ENCODE assay signal across 18 cellular contexts in the genomic region with DNA sequence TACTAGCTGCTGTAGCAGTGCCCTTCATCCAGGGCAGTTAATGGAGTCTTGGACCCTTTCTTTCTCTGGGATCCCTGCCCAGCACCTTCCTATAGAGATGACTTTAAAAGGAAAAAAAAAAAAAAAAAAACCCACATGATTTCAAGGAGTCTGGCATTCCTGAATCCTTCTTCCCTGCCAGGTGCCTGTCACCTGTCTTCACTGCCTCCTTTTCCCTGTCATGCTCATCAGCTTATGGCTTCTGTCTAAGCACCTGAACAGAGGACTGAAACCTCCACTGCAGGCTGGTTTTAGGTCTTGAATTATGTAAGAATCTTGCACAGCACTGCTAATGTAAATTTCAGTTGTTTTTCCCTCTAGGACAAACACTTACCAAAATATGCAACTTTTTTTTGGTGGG. TPM values are rescaled to one million over a fixed set of nuclear protein-coding genes. Genes with fewer than 3 reads are reported as not detected.
DNase-seq lines count a peak whose midpoint lies in the region; ATAC-seq and TF ChIP-seq lines count a peak whose summit lies in the region.
"Had no signal": no experiment of that assay in that cellular context is flagged by ENCODE, and none has a peak within 500 bp of the region (broad histone marks: within the 10 kb centered on the region; RNA-seq: fewer than 3 reads in every experiment).

No MANE protein-coding gene starts in this region.

- H3K9me3 Mint-ChIP-seq in activated CD8-positive, alpha-beta memory T cell treated with anti-CD3 and anti-CD28 coated beads, Interleukin-2, amount 10 ng/mL, durations not matched to agents 7 days and 5 days (ENCODE audit: low read depth): no peaks in the 10 kb centered on the region
- no peaks in the 10 kb centered on the region for H3K9me3 Mint-ChIP-seq in Calu3 (ENCODE audit: low read depth, unreplicated experiment)
- H3K9me3 Mint-ChIP-seq in activated T-helper 2 cell treated with anti-CD3 and anti-CD28 coated beads, Interferon-gamma antibody, Interleukin-2, Interleukin-4, amounts not matched to agents 10 μg/mL and 5 μg/mL and 100 μg/mL, durations not matched to agents 14 hours and 24 hours and 36 hours: no peaks in the 10 kb centered on the region
- H3K9me3 Mint-ChIP-seq in immature natural killer cell: no peaks in the 10 kb centered on the region
- H3K9me3 Mint-ChIP-seq in H9: no peaks in the 10 kb centered on the region
- H3K9me3 Mint-ChIP-seq in activated CD4-positive, alpha-beta memory T cell treated with anti-CD3 and anti-CD28 coated beads for 36 hours: no peaks in the 10 kb centered on the region
- H3K9me3 Mint-ChIP-seq: nephron; stimulated activated naive B cell treated with anti-CD40 and anti-IgM and Interleukin-4, amounts not matched to agents 10 μg/mL and 1 μg/mL and 100 μg/mL, for 72 hours had no signal

- TSS peak; percentile 86 for BruUV-seq in Calu3 (replicated peaks; lab: Mats Ljungman, UMichigan)

- no peaks in the 10 kb centered on the region for H4K20me1 ChIP-seq in H9 (ENCODE audit: control insufficient read depth, insufficient read depth, insufficient read length)

- peak overlapping the region; percentile 46 for H3K27ac Mint-ChIP-seq in activated CD8-positive, alpha-beta memory T cell treated with anti-CD3 and anti-CD28 coated beads, Interleukin-2, amount 10 ng/mL, durations not matched to agents 7 days and 5 days
- H3K27ac Mint-ChIP-seq in Calu3 (ENCODE audit: unreplicated experiment) (no peak overlapping the region), immature natural killer cell (peak overlapping the region in 4 of 6 donors; percentile 9 to 79 (median 62)), H9 (no peak overlapping the region)
- H3K27ac Mint-ChIP-seq in activated T-helper 2 cell treated with anti-CD3 and anti-CD28 coated beads, Interferon-gamma antibody, Interleukin-2, Interleukin-4, amounts not matched to agents 10 μg/mL and 5 μg/mL and 100 μg/mL, durations not matched to agents 14 hours and 24 hours and 36 hours: peak overlapping the region; percentile 10
- no peak overlapping the region for H3K27ac Mint-ChIP-seq in activated CD4-positive, alpha-beta memory T cell treated with anti-CD3 and anti-CD28 coated beads for 36 hours
- H3K27ac Mint-ChIP-seq: nephron had no signal

- no peaks in the 10 kb centered on the region for H3K79me2 ChIP-seq in H9 (ENCODE audit: insufficient read depth, low read length)

- CTCF ChIA-PET in activated CD8-positive, alpha-beta memory T cell treated with anti-CD3 and anti-CD28 coated beads, Interleukin-2, amount 10 ng/mL, durations not matched to agents 7 days and 5 days (lab: Charles Lee): interaction anchor here (0.8 to 1.6 kb wide), 3 partner anchors 10 to 17 kb away, joined by 3 to 4 read pairs (median 3); no protein-coding TSS in a partner anchor
- CTCF ChIA-PET in Calu3 (lab: Charles Lee): interaction anchor here (0.6 kb wide), 1 partner anchor 27 kb away, joined by 4 read pairs; no protein-coding TSS in a partner anchor
- CTCF ChIA-PET in activated CD4-positive, alpha-beta memory T cell treated with anti-CD3 and anti-CD28 coated beads for 36 hours (lab: Charles Lee): interaction anchor here (0.6 kb wide), 1 partner anchor 266 kb away, joined by 3 read pairs; no protein-coding TSS in a partner anchor

- H2BK15ac ChIP-seq in H9 (ENCODE audit: low read depth, low read length): no peak overlapping the region

- POLR2A ChIA-PET in activated CD4-positive, alpha-beta memory T cell treated with anti-CD3 and anti-CD28 coated beads for 36 hours (lab: Charles Lee): no interaction called here

- H3K4ac ChIP-seq in H9 (ENCODE audit: low read depth, low read length): no peak overlapping the region

- no peak overlapping the region for H3T11ph ChIP-seq in H9 (ENCODE audit: low read length)

- no peak overlapping the region for H3K27ac ChIP-seq in H9 (ENCODE audit: insufficient read length, low read depth, low read length)
- H3K27ac ChIP-seq: C4-2B, thoracic aorta, VCaP had no signal

- no peak overlapping the region for H3K4me3 Mint-ChIP-seq in activated CD8-positive, alpha-beta memory T cell treated with anti-CD3 and anti-CD28 coated beads, Interleukin-2, amount 10 ng/mL, durations not matched to agents 7 days and 5 days
- H3K4me3 Mint-ChIP-seq in Calu3 (ENCODE audit: low read depth, unreplicated experiment) (no peak overlapping the region), immature natural killer cell (no peak overlapping the region), H9 (no peak overlapping the region; a peak in 1 of 5 replicates)
- H3K4me3 Mint-ChIP-seq in activated T-helper 2 cell treated with anti-CD3 and anti-CD28 coated beads, Interferon-gamma antibody, Interleukin-2, Interleukin-4, amounts not matched to agents 10 μg/mL and 5 μg/mL and 100 μg/mL, durations not matched to agents 14 hours and 24 hours and 36 hours (ENCODE audit: low read depth): no peak overlapping the region
- no peak overlapping the region for H3K4me3 Mint-ChIP-seq in activated CD4-positive, alpha-beta memory T cell treated with anti-CD3 and anti-CD28 coated beads for 36 hours
- H3K4me3 Mint-ChIP-seq: nephron; stimulated activated naive B cell treated with anti-CD40 and anti-IgM and Interleukin-4, amounts not matched to agents 10 μg/mL and 1 μg/mL and 100 μg/mL, for 72 hours had no signal

- H3K23ac ChIP-seq in H9 (ENCODE audit: insufficient read length, low read depth, low read length): no peak overlapping the region

- no peak overlapping the region for H3K4me2 ChIP-seq in H9 (ENCODE audit: insufficient read depth, insufficient read length, low read length)

- no peak overlapping the region for H3K18ac ChIP-seq in H9 (ENCODE audit: insufficient read length, low read depth, low read length)

- peaks cover 3% of the 10 kb centered on the region for H3K4me1 Mint-ChIP-seq in activated CD8-positive, alpha-beta memory T cell treated with anti-CD3 and anti-CD28 coated beads, Interleukin-2, amount 10 ng/mL, durations not matched to agents 7 days and 5 days
- H3K4me1 Mint-ChIP-seq in Calu3 (ENCODE audit: low read depth, unreplicated experiment) (peaks cover 3% of the 10 kb centered on the region), immature natural killer cell (peaks cover 3 to 6% of the 10 kb centered on the region in 2 donors), H9 (no peaks in the 10 kb centered on the region)
- peaks cover 4% of the 10 kb centered on the region for H3K4me1 Mint-ChIP-seq in activated T-helper 2 cell treated with anti-CD3 and anti-CD28 coated beads, Interferon-gamma antibody, Interleukin-2, Interleukin-4, amounts not matched to agents 10 μg/mL and 5 μg/mL and 100 μg/mL, durations not matched to agents 14 hours and 24 hours and 36 hours (ENCODE audit: low read depth)
- peaks cover 13% of the 10 kb centered on the region for H3K4me1 Mint-ChIP-seq in activated CD4-positive, alpha-beta memory T cell treated with anti-CD3 and anti-CD28 coated beads for 36 hours (ENCODE audit: low read depth)
- H3K4me1 Mint-ChIP-seq: nephron had no signal

- H3K9ac ChIP-seq in H9 (ENCODE audit: extremely low read depth, insufficient read length, low read length): no peak overlapping the region

- TF ChIP-seq CTCF in Calu3 (IDR thresholded peaks at IDR 0.05; ENCODE audit: unreplicated experiment): no peak
- TF ChIP-seq CTCF in H9 (conservative IDR thresholded peaks at IDR 0.05): no peak

- peaks cover 56% of the 10 kb centered on the region for H3K36me3 Mint-ChIP-seq in activated CD8-positive, alpha-beta memory T cell treated with anti-CD3 and anti-CD28 coated beads, Interleukin-2, amount 10 ng/mL, durations not matched to agents 7 days and 5 days
- H3K36me3 Mint-ChIP-seq in Calu3 (ENCODE audit: insufficient read depth, unreplicated experiment) (peaks cover 58% of the 10 kb centered on the region), immature natural killer cell (peaks cover 1 to 44% (median 34%) of the 10 kb centered on the region in 3 donors), H9 (ENCODE audit: insufficient read depth in 1 of 3, low read depth in 3 of 3) (peaks cover 33 to 79% (median 62%) of the 10 kb centered on the region in 3 experiments; a peak in 6 of 7 replicates)
- peaks cover 72% of the 10 kb centered on the region for H3K36me3 Mint-ChIP-seq in activated T-helper 2 cell treated with anti-CD3 and anti-CD28 coated beads, Interferon-gamma antibody, Interleukin-2, Interleukin-4, amounts not matched to agents 10 μg/mL and 5 μg/mL and 100 μg/mL, durations not matched to agents 14 hours and 24 hours and 36 hours (ENCODE audit: low read depth)
- H3K36me3 Mint-ChIP-seq in activated CD4-positive, alpha-beta memory T cell treated with anti-CD3 and anti-CD28 coated beads for 36 hours: peaks cover 55% of the 10 kb centered on the region

- no peak overlapping the region for H2BK5ac ChIP-seq in H9 (ENCODE audit: insufficient read length, low read length)

- H3K27me3 ChIP-seq in H9 (ENCODE audit: insufficient read depth, low read length): no peaks in the 10 kb centered on the region

- H3K14ac ChIP-seq in H9 (ENCODE audit: insufficient read depth, low read length): no peak overlapping the region

- H3K4me1 ChIP-seq in H9 (ENCODE audit: insufficient read depth, low read length): no peaks in the 10 kb centered on the region

- no peak overlapping the region for H2BK20ac ChIP-seq in H9 (ENCODE audit: low read depth, low read length, poor library complexity, severe bottlenecking)

- H2BK12ac ChIP-seq in H9 (ENCODE audit: insufficient read length, low read depth, low read length): no peak overlapping the region

- H2AK5ac ChIP-seq in H9 (ENCODE audit: insufficient read length, low read length): no peak overlapping the region

- no peak overlapping the region for H4K5ac ChIP-seq in H9 (ENCODE audit: insufficient read length, low read depth, low read length)

- ATAC-seq in activated CD8-positive, alpha-beta memory T cell treated with anti-CD3 and anti-CD28 coated beads, Interleukin-2, amount 10 ng/mL, durations not matched to agents 7 days and 5 days: no peak
- ATAC-seq: left colon; stimulated activated naive B cell treated with anti-CD40 and anti-IgM and Interleukin-4, amounts not matched to agents 10 μg/mL and 1 μg/mL and 100 μg/mL, for 72 hours had no signal

- H4K8ac ChIP-seq in H9 (replicated peaks; ENCODE audit: insufficient read length, low read depth, low read length): no peak overlapping the region

- no peaks in the 10 kb centered on the region for H3K9me3 ChIP-seq in H9 (ENCODE audit: control insufficient read depth, low read depth, low read length)
- H3K9me3 ChIP-seq: thoracic aorta had no signal

- no peak overlapping the region for H3K56ac ChIP-seq in H9 (ENCODE audit: insufficient read length, low read depth, low read length)

- H2AFZ ChIP-seq in H9 (ENCODE audit: low read length): no peak overlapping the region

- no peak for DNase-seq in activated CD8-positive, alpha-beta memory T cell treated with anti-CD3 and anti-CD28 coated beads, Interleukin-2, amount 10 ng/mL, durations not matched to agents 7 days and 5 days
- DNase-seq in activated CD8-positive, alpha-beta memory T cell treated with anti-CD3 and anti-CD28 coated beads, Interleukin-2, amount 50 U/mL, for 4 hours: no peak
- DNase-seq in Calu3 (no peak), immature natural killer cell (no peak), H9 (no peak), iPS-NIHi11 (ENCODE audit: low spot score) (no peak)
- DNase-seq in activated T-helper 2 cell treated with anti-CD3 and anti-CD28 coated beads, Interferon-gamma antibody, Interleukin-2, Interleukin-4, amounts not matched to agents 10 μg/mL and 5 μg/mL and 100 μg/mL, durations not matched to agents 14 hours and 24 hours and 36 hours (ENCODE audit: low spot score): no peak
- DNase-seq in activated CD4-positive, alpha-beta memory T cell treated with anti-CD3 and anti-CD28 coated beads for 36 hours: no peak
- DNase-seq: activated effector memory CD4-positive, alpha-beta T cell treated with anti-CD3 and anti-CD28 coated beads, Interleukin-2, amount 50 U/mL, for 16 hours; DMS53; left colon; NCI-H1930; posterior cingulate gyrus; stimulated activated naive B cell treated with anti-CD40 and anti-IgM and Interleukin-4, amounts not matched to agents 10 μg/mL and 1 μg/mL and 100 μg/mL, for 72 hours had no signal

- intact Hi-C loops in Calu3 (cut with micrococcal nuclease; ENCODE audit: unreplicated experiment): no loop called here
- intact Hi-C loops in activated T-helper 2 cell treated with anti-CD3 and anti-CD28 coated beads, Interferon-gamma antibody, Interleukin-2, Interleukin-4, amounts not matched to agents 10 μg/mL and 5 μg/mL and 100 μg/mL, durations not matched to agents 14 hours and 24 hours and 36 hours (cut with micrococcal nuclease): no loop called here
- intact Hi-C loops in activated CD4-positive, alpha-beta memory T cell treated with anti-CD3 and anti-CD28 coated beads for 36 hours (cut with micrococcal nuclease): no loop called here

- H2BK120ac ChIP-seq in H9 (ENCODE audit: low read depth, low read length, poor library complexity, severe bottlenecking): no peak overlapping the region

- no peak overlapping the region for H4K91ac ChIP-seq in H9 (ENCODE audit: insufficient read length, low read depth, low read length)

- H3K79me1 ChIP-seq in H9 (ENCODE audit: insufficient read depth, low read depth, low read length, poor library complexity, severe bottlenecking): no peaks in the 10 kb centered on the region

- no peaks in the 10 kb centered on the region for H3K27me3 Mint-ChIP-seq in activated CD8-positive, alpha-beta memory T cell treated with anti-CD3 and anti-CD28 coated beads, Interleukin-2, amount 10 ng/mL, durations not matched to agents 7 days and 5 days
- no peaks in the 10 kb centered on the region for H3K27me3 Mint-ChIP-seq in Calu3 (ENCODE audit: unreplicated experiment)
- H3K27me3 Mint-ChIP-seq in activated T-helper 2 cell treated with anti-CD3 and anti-CD28 coated beads, Interferon-gamma antibody, Interleukin-2, Interleukin-4, amounts not matched to agents 10 μg/mL and 5 μg/mL and 100 μg/mL, durations not matched to agents 14 hours and 24 hours and 36 hours (ENCODE audit: low read depth): no peaks in the 10 kb centered on the region
- H3K27me3 Mint-ChIP-seq in immature natural killer cell (ENCODE audit: low read depth in 3 of 3): no peaks in the 10 kb centered on the region
- H3K27me3 Mint-ChIP-seq in H9 (ENCODE audit: low read depth): no peaks in the 10 kb centered on the region
- no peaks in the 10 kb centered on the region for H3K27me3 Mint-ChIP-seq in activated CD4-positive, alpha-beta memory T cell treated with anti-CD3 and anti-CD28 coated beads for 36 hours
- H3K27me3 Mint-ChIP-seq: stimulated activated naive B cell treated with anti-CD40 and anti-IgM and Interleukin-4, amounts not matched to agents 10 μg/mL and 1 μg/mL and 100 μg/mL, for 72 hours had no signal

- H3K23me2 ChIP-seq in H9 (ENCODE audit: insufficient read length, low read depth, low read length, poor library complexity, severe bottlenecking): no peaks in the 10 kb centered on the region

RNA-seq across cellular contexts. Expression of a gene that starts 24.9 kb away (rescaled TPM):
- total RNA-seq in activated CD8-positive, alpha-beta memory T cell treated with anti-CD3 and anti-CD28 coated beads, Interleukin-2, amount 10 ng/mL, durations not matched to agents 7 days and 5 days: 10 to 100 TPM; 74.1 to 96.6 TPM
- 57.8 and 70.2 TPM in 2 replicates for total RNA-seq in Calu3 (2022)
- 87.8 and 92.3 TPM in 2 replicates for total RNA-seq in activated T-helper 2 cell treated with anti-CD3 and anti-CD28 coated beads, Interferon-gamma antibody, Interleukin-2, Interleukin-4, amounts not matched to agents 10 μg/mL and 5 μg/mL and 100 μg/mL, durations not matched to agents 14 hours and 24 hours and 36 hours
- 100 to 1,000 TPM in 2 of 3 donors, 10 to 100 TPM in 1; 76.2 to 160 (median 128) TPM for polyA plus RNA-seq in immature natural killer cell
- total RNA-seq in H9 (2021): 104 and 109 TPM in 2 replicates
- 10 to 100 TPM; 67.1 to 67.4 TPM for total RNA-seq in activated CD4-positive, alpha-beta memory T cell treated with anti-CD3 and anti-CD28 coated beads for 36 hours

RNA-seq across cellular contexts. Expression of a gene that starts 31.6 kb away (rescaled TPM):
- total RNA-seq in activated CD8-positive, alpha-beta memory T cell treated with anti-CD3 and anti-CD28 coated beads, Interleukin-2, amount 10 ng/mL, durations not matched to agents 7 days and 5 days: 100 to 1,000 TPM; 647 to 727 TPM
- 307 and 309 TPM in 2 replicates for total RNA-seq in Calu3 (2022)
- 512 and 520 TPM in 2 replicates for total RNA-seq in activated T-helper 2 cell treated with anti-CD3 and anti-CD28 coated beads, Interferon-gamma antibody, Interleukin-2, Interleukin-4, amounts not matched to agents 10 μg/mL and 5 μg/mL and 100 μg/mL, durations not matched to agents 14 hours and 24 hours and 36 hours
- polyA plus RNA-seq in immature natural killer cell: 1,000 to 10,000 TPM in 1 of 3 donors, 100 to 1,000 TPM in 2; 766 to 1,293 (median 950) TPM
- 255 and 268 TPM in 2 replicates for total RNA-seq in H9 (2021)
- total RNA-seq in activated CD4-positive, alpha-beta memory T cell treated with anti-CD3 and anti-CD28 coated beads for 36 hours: 100 to 1,000 TPM; 616 to 633 TPM

Comparison
In these comparisons a context has a peak if more than half of its experiments do, and no peak if none do; other contexts are left out.
1. H3K27ac Mint-ChIP-seq: peak in activated CD8-positive, alpha-beta memory T cell treated with anti-CD3 and anti-CD28 coated beads, Interleukin-2, amount 10 ng/mL, durations not matched to agents 7 days and 5 days (single experiment), activated T-helper 2 cell treated with anti-CD3 and anti-CD28 coated beads, Interferon-gamma antibody, Interleukin-2, Interleukin-4, amounts not matched to agents 10 μg/mL and 5 μg/mL and 100 μg/mL, durations not matched to agents 14 hours and 24 hours and 36 hours (single experiment) and immature natural killer cell (4 of 6); none in Calu3 (single experiment), H9 (0 of 3) and activated CD4-positive, alpha-beta memory T cell treated with anti-CD3 and anti-CD28 coated beads for 36 hours (single experiment).